11 cellular contexts compared by ENCODE assay signal in the genomic region with DNA sequence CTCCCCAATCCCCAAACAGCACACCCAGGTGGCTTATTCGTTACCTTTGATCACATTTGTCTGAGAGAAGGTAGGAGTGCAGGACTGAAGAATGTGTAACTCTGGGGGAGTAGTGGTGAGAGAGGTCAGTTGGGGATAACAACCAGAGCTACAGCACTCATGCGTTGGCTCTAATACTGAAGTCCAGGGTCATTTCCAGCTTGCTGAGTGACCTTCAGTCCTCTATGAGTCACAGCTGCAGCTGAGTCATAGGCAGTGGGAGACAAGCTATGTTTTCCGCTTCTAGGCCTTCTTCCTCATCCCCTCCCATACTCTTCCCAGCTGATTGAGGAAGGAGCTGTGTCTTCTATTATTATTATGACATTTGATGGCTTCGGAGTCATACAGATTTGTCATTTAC. TPM values are rescaled to one million over a fixed set of nuclear protein-coding genes. Genes with fewer than 3 reads are reported as not detected.
DNase-seq lines count a peak whose midpoint lies in the region; ATAC-seq and TF ChIP-seq lines count a peak whose summit lies in the region.
"Had no signal": no experiment of that assay in that cellular context is flagged by ENCODE, and none has a peak within 500 bp of the region (broad histone marks: within the 10 kb centered on the region; RNA-seq: fewer than 3 reads in every experiment).

No MANE protein-coding gene starts in this region.

- H3K9me3 ChIP-seq in hepatocyte (ENCODE audit: low read depth), result no peaks in the 10 kb centered on the region
- no peaks in the 10 kb centered on the region for H3K9me3 ChIP-seq in thyroid gland

- ATAC-seq in HG03354 (IDR thresholded peaks at IDR 0.05; ENCODE audit: poor library complexity, severe bottlenecking, unreplicated experiment) (no peak), HG03139 (IDR thresholded peaks at IDR 0.05; ENCODE audit: unreplicated experiment) (no peak), GM19463 (IDR thresholded peaks at IDR 0.05; ENCODE audit: unreplicated experiment) (no peak), HG02840 (IDR thresholded peaks at IDR 0.05; ENCODE audit: low FRiP score, unreplicated experiment) (no peak)

- TF ChIP-seq CTCF in astrocyte of the spinal cord (IDR thresholded peaks at IDR 0.05; ENCODE audit: low read depth, low read length) (no peak), hepatocyte (IDR thresholded peaks at IDR 0.05; ENCODE audit: poor library complexity) (no peak), thyroid gland (IDR thresholded peaks at IDR 0.05) (no peak)

- no peaks in the 10 kb centered on the region for H3K79me2 ChIP-seq in hepatocyte

- H3K27me3 ChIP-seq in hepatocyte (no peaks in the 10 kb centered on the region), thyroid gland (no peaks in the 10 kb centered on the region)

- no peak overlapping the region for H3K4me2 ChIP-seq in hepatocyte

- H3K9me2 ChIP-seq in hepatocyte (replicated peaks; ENCODE audit: insufficient read depth), result no peaks in the 10 kb centered on the region

- H3K36me3 ChIP-seq in hepatocyte (replicated peaks; ENCODE audit: insufficient read depth, low read depth) (no peaks in the 10 kb centered on the region), thyroid gland (no peaks in the 10 kb centered on the region)

- intact Hi-C loops in thyroid gland (cut with DNase I), result no loop called here

- 40% methylated on average over 4 of the region's 4 CpGs for WGBS in hepatocyte (ENCODE audit: low lambda C conversion rate, missing lambda C conversion rate)
- WGBS in thyroid gland, 2 donors, result 59 to 76% methylated on average over 3 to 4 of the region's 4 CpGs

- in situ Hi-C loops in astrocyte of the spinal cord (cut with HindIII; ENCODE audit: low sequenced_read_pairs), result no loop called here

- H3K27ac ChIP-seq in hepatocyte, result peak overlapping the region; percentile 54
- H3K27ac ChIP-seq in thyroid gland, result no peak overlapping the region

- no peaks in the 10 kb centered on the region for H4K20me1 ChIP-seq in hepatocyte (ENCODE audit: insufficient read depth, poor library complexity, severe bottlenecking)

- DNase-seq in HS-5 (ENCODE audit: low read depth), result peak; percentile 43
- peak; percentile 82 for DNase-seq in astrocyte of the spinal cord (ENCODE audit: low read depth, low spot score)
- peak; percentile 72 for DNase-seq in hepatocyte (ENCODE audit: low spot score)
- peak; percentile 3 to 6 for DNase-seq in thyroid gland
- DNase-seq: activated naive CD8-positive, alpha-beta T cell treated with anti-CD3 and anti-CD28 coated beads for 36 hours; stimulated activated CD8-positive, alpha-beta memory T cell treated with anti-CD3 and anti-CD28 coated beads, Interleukin-4, amount 100 ng/mL, for 48 hours had no signal

- H3K4me3 ChIP-seq in astrocyte of the spinal cord (ENCODE audit: low read depth, low read length) (no peak overlapping the region), hepatocyte (no peak overlapping the region), thyroid gland (replicated peaks in 1 of 3) (no peak overlapping the region)

- H3K4me1 ChIP-seq in hepatocyte (ENCODE audit: insufficient read depth) (no peaks in the 10 kb centered on the region), thyroid gland (peaks cover 0 to 8% of the 10 kb centered on the region in 2 donors)

- no peak overlapping the region for H2AFZ ChIP-seq in hepatocyte

- no peak for TF ChIP-seq POLR2A in thyroid gland (IDR thresholded peaks at IDR 0.05)

RNA-seq across cellular contexts. Expression of gene CT47C1, which starts 31.6 kb away (rescaled TPM):
- not detected in 2 replicates for total RNA-seq in hepatocyte
- not detected in 2 replicates for polyA plus RNA-seq in hepatocyte
- total RNA-seq in thyroid gland, result not detected
- total RNA-seq: activated naive CD8-positive, alpha-beta T cell treated with anti-CD3 and anti-CD28 coated beads for 36 hours; T-helper 1 cell treated with Interleukin-12 subunit alpha and Interleukin-12 subunit beta and Interleukin-4 antibody, amounts not matched to agents 30 ng/mL and 1 ng/mL, for 36 hours had no signal

Comparison
In these comparisons a context has a peak if more than half of its experiments do, and no peak if none do; other contexts are left out.
1. DNase-seq: peak in every context shown above with its lines; median percentile 82 in astrocyte of the spinal cord; 72 in hepatocyte; 43 in HS-5; 4 in thyroid gland.